Comparison of ENCODE assay signal across 2 cellular contexts in the genomic region with DNA sequence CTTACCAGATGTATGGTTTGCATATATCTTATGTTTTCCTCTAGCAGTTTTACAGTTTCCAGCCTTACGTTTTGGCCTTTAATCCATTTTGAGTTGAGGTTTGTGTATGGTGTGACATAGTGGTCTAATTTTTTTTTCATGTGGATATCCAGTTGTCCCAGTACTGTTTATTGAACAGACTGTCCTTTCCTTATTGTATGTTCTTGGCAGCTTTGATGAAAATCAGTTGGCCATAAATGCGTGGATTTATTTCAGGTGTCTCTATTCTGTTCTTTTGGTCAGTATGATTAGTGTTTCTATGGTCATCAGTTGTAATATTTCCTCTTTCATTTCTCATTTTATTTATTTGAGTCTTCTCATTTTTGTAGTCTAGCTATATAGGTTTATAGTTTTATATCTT.
TF ChIP-seq lines count a peak whose summit lies in the region.

No MANE protein-coding gene starts in this region.

TF ChIP-seq in K562, 482 proteins besides CTCF, POLR2A, EP300 and RAD21 (continues in another document):
- TF ChIP-seq SRSF1 (IDR thresholded peaks at IDR 0.05; ENCODE audit: low read depth, low read length), result no peak
- TF ChIP-seq, protein P1, sequence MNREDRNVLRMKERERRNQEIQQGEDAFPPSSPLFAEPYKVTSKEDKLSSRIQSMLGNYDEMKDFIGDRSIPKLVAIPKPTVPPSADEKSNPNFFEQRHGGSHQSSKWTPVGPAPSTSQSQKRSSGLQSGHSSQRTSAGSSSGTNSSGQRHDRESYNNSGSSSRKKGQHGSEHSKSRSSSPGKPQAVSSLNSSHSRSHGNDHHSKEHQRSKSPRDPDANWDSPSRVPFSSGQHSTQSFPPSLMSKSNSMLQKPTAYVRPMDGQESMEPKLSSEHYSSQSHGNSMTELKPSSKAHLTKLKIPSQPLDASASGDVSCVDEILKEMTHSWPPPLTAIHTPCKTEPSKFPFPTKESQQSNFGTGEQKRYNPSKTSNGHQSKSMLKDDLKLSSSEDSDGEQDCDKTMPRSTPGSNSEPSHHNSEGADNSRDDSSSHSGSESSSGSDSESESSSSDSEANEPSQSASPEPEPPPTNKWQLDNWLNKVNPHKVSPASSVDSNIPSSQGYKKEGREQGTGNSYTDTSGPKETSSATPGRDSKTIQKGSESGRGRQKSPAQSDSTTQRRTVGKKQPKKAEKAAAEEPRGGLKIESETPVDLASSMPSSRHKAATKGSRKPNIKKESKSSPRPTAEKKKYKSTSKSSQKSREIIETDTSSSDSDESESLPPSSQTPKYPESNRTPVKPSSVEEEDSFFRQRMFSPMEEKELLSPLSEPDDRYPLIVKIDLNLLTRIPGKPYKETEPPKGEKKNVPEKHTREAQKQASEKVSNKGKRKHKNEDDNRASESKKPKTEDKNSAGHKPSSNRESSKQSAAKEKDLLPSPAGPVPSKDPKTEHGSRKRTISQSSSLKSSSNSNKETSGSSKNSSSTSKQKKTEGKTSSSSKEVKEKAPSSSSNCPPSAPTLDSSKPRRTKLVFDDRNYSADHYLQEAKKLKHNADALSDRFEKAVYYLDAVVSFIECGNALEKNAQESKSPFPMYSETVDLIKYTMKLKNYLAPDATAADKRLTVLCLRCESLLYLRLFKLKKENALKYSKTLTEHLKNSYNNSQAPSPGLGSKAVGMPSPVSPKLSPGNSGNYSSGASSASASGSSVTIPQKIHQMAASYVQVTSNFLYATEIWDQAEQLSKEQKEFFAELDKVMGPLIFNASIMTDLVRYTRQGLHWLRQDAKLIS (CRISPR knock-in tag; IDR thresholded peaks at IDR 0.05), result no peak
- TF ChIP-seq, protein P2, sequence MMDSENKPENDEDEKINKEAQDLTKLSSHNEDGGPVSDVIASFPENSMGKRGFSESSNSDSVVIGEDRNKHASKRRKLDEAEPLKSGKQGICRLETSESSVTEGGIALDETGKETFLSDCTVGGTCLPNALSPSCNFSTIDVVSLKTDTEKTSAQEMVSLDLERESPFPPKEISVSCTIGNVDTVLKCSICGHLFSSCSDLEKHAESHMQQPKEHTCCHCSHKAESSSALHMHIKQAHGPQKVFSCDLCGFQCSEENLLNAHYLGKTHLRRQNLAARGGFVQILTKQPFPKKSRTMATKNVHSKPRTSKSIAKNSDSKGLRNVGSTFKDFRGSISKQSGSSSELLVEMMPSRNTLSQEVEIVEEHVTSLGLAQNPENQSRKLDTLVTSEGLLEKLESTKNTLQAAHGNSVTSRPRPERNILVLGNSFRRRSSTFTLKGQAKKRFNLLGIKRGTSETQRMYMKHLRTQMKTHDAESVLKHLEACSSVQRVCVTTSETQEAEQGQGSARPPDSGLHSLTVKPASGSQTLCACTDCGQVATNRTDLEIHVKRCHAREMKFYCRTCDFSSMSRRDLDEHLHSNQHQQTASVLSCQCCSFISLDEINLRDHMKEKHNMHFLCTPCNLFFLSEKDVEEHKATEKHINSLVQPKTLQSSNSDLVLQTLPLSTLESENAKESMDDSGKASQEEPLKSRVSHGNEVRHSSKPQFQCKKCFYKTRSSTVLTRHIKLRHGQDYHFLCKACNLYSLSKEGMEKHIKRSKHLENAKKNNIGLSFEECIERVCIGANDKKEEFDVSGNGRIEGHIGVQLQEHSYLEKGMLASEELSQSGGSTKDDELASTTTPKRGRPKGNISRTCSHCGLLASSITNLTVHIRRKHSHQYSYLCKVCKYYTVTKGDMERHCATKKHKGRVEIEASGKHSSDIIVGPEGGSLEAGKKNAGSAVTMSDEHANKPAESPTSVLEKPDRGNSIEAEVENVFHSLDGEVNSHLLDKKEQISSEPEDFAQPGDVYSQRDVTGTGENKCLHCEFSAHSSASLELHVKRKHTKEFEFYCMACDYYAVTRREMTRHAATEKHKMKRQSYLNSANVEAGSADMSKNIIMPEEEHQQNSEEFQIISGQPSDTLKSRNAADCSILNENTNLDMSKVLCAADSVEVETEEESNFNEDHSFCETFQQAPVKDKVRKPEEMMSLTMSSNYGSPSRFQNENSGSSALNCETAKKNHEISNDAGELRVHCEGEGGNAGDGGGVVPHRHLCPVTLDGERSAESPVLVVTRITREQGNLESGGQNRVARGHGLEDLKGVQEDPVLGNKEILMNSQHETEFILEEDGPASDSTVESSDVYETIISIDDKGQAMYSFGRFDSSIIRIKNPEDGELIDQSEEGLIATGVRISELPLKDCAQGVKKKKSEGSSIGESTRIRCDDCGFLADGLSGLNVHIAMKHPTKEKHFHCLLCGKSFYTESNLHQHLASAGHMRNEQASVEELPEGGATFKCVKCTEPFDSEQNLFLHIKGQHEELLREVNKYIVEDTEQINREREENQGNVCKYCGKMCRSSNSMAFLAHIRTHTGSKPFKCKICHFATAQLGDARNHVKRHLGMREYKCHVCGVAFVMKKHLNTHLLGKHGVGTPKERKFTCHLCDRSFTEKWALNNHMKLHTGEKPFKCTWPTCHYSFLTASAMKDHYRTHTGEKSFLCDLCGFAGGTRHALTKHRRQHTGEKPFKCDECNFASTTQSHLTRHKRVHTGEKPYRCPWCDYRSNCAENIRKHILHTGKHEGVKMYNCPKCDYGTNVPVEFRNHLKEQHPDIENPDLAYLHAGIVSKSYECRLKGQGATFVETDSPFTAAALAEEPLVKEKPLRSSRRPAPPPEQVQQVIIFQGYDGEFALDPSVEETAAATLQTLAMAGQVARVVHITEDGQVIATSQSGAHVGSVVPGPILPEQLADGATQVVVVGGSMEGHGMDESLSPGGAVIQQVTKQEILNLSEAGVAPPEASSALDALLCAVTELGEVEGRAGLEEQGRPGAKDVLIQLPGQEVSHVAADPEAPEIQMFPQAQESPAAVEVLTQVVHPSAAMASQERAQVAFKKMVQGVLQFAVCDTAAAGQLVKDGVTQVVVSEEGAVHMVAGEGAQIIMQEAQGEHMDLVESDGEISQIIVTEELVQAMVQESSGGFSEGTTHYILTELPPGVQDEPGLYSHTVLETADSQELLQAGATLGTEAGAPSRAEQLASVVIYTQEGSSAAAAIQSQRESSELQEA (IDR thresholded peaks at IDR 0.05; ENCODE audit: low read depth), result no peak
- no peak for TF ChIP-seq SNRNP70 (optimal IDR thresholded peaks at IDR 0.05; ENCODE audit: low read depth, low read length)
- TF ChIP-seq, protein P3, sequence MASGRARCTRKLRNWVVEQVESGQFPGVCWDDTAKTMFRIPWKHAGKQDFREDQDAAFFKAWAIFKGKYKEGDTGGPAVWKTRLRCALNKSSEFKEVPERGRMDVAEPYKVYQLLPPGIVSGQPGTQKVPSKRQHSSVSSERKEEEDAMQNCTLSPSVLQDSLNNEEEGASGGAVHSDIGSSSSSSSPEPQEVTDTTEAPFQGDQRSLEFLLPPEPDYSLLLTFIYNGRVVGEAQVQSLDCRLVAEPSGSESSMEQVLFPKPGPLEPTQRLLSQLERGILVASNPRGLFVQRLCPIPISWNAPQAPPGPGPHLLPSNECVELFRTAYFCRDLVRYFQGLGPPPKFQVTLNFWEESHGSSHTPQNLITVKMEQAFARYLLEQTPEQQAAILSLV (tag; IDR thresholded peaks at IDR 0.05), result no peak
- no peak for TF ChIP-seq U2AF2 (optimal IDR thresholded peaks at IDR 0.05; ENCODE audit: low read depth, low read length)
- no peak for TF ChIP-seq ZEB2 (IDR thresholded peaks at IDR 0.05)

TF ChIP-seq in HepG2, 621 proteins besides CTCF, POLR2A, EP300 and RAD21:
- TF ChIP-seq, protein P4, sequence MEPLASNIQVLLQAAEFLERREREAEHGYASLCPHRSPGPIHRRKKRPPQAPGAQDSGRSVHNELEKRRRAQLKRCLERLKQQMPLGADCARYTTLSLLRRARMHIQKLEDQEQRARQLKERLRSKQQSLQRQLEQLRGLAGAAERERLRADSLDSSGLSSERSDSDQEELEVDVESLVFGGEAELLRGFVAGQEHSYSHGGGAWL (CRISPR knock-in tag; IDR thresholded peaks at IDR 0.05), result no peak
- TF ChIP-seq KLF11 (CRISPR knock-in tag; IDR thresholded peaks at IDR 0.05) (no peak), ZFP36 (IDR thresholded peaks at IDR 0.05; ENCODE audit: borderline replicate concordance, low read depth, low read length, partially characterized antibody) (no peak), MIER3 (CRISPR knock-in tag; IDR thresholded peaks at IDR 0.05; ENCODE audit: borderline replicate concordance) (no peak), REXO4 (CRISPR knock-in tag; IDR thresholded peaks at IDR 0.05; ENCODE audit: borderline replicate concordance) (no peak), ZFP41 (CRISPR knock-in tag; IDR thresholded peaks at IDR 0.05; ENCODE audit: borderline replicate concordance) (no peak), ZNF549 (CRISPR knock-in tag; IDR thresholded peaks at IDR 0.05) (no peak), CC2D1A (CRISPR knock-in tag; IDR thresholded peaks at IDR 0.05) (no peak), NFE2L2 (IDR thresholded peaks at IDR 0.05; ENCODE audit: low read length) (no peak), ZSCAN30 (CRISPR knock-in tag; IDR thresholded peaks at IDR 0.05) (no peak)
- TF ChIP-seq, protein P5, sequence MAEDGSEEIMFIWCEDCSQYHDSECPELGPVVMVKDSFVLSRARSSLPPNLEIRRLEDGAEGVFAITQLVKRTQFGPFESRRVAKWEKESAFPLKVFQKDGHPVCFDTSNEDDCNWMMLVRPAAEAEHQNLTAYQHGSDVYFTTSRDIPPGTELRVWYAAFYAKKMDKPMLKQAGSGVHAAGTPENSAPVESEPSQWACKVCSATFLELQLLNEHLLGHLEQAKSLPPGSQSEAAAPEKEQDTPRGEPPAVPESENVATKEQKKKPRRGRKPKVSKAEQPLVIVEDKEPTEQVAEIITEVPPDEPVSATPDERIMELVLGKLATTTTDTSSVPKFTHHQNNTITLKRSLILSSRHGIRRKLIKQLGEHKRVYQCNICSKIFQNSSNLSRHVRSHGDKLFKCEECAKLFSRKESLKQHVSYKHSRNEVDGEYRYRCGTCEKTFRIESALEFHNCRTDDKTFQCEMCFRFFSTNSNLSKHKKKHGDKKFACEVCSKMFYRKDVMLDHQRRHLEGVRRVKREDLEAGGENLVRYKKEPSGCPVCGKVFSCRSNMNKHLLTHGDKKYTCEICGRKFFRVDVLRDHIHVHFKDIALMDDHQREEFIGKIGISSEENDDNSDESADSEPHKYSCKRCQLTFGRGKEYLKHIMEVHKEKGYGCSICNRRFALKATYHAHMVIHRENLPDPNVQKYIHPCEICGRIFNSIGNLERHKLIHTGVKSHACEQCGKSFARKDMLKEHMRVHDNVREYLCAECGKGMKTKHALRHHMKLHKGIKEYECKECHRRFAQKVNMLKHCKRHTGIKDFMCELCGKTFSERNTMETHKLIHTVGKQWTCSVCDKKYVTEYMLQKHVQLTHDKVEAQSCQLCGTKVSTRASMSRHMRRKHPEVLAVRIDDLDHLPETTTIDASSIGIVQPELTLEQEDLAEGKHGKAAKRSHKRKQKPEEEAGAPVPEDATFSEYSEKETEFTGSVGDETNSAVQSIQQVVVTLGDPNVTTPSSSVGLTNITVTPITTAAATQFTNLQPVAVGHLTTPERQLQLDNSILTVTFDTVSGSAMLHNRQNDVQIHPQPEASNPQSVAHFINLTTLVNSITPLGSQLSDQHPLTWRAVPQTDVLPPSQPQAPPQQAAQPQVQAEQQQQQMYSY (CRISPR knock-in tag; IDR thresholded peaks at IDR 0.05), result no peak
- TF ChIP-seq, protein P6, sequence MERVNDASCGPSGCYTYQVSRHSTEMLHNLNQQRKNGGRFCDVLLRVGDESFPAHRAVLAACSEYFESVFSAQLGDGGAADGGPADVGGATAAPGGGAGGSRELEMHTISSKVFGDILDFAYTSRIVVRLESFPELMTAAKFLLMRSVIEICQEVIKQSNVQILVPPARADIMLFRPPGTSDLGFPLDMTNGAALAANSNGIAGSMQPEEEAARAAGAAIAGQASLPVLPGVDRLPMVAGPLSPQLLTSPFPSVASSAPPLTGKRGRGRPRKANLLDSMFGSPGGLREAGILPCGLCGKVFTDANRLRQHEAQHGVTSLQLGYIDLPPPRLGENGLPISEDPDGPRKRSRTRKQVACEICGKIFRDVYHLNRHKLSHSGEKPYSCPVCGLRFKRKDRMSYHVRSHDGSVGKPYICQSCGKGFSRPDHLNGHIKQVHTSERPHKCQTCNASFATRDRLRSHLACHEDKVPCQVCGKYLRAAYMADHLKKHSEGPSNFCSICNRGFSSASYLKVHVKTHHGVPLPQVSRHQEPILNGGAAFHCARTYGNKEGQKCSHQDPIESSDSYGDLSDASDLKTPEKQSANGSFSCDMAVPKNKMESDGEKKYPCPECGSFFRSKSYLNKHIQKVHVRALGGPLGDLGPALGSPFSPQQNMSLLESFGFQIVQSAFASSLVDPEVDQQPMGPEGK (CRISPR knock-in tag; IDR thresholded peaks at IDR 0.05), result no peak
